In genomic region chr18:32237024-32237423, GRCh38 we compare ENCODE assay signal across 2 cellular contexts.
TF ChIP-seq lines count a peak whose summit lies in the region.

No MANE protein-coding gene starts in this region.

TF ChIP-seq in endothelial cell of umbilical vein, 7 proteins besides CTCF, POLR2A, EP300 and RAD21:
- TF ChIP-seq GATA2 (IDR thresholded peaks at IDR 0.05; ENCODE audit: insufficient read depth, insufficient read length, low read depth, low read length): no peak
- TF ChIP-seq JUN (IDR thresholded peaks at IDR 0.05; ENCODE audit: borderline replicate concordance, insufficient read depth, insufficient read length, low read depth): no peak
- no peak for TF ChIP-seq POLR2AphosphoS5 (IDR thresholded peaks at IDR 0.05; ENCODE audit: insufficient read depth, low read depth, low read length)
- TF ChIP-seq MYC (IDR thresholded peaks at IDR 0.05; ENCODE audit: low read depth, low read length): no peak
- TF ChIP-seq FOS (IDR thresholded peaks at IDR 0.05; ENCODE audit: borderline replicate concordance, insufficient read depth, low read length): no peak

TF ChIP-seq in HepG2, 621 proteins besides CTCF, POLR2A, EP300 and RAD21:
- TF ChIP-seq POGK (CRISPR knock-in tag; conservative IDR thresholded peaks at IDR 0.05) (no peak), PTBP1 (IDR thresholded peaks at IDR 0.05; ENCODE audit: low read depth, low read length, poor library complexity, severe bottlenecking) (no peak), POLR2AphosphoS5 (IDR thresholded peaks at IDR 0.05; ENCODE audit: low read depth, low read length) (no peak), MAFF (IDR thresholded peaks at IDR 0.05; ENCODE audit: low read depth, low read length) (no peak), MIXL1 (CRISPR knock-in tag; IDR thresholded peaks at IDR 0.05) (no peak), FOXM1 (CRISPR knock-in tag; IDR thresholded peaks at IDR 0.05) (no peak), HOXA7 (CRISPR knock-in tag; IDR thresholded peaks at IDR 0.05) (no peak), FIP1L1 (IDR thresholded peaks at IDR 0.05; ENCODE audit: borderline replicate concordance, insufficient read depth, low read depth, low read length) (no peak), ZNF552 (CRISPR knock-in tag; IDR thresholded peaks at IDR 0.05; ENCODE audit: borderline replicate concordance) (no peak), GATA4 (IDR thresholded peaks at IDR 0.05; ENCODE audit: borderline replicate concordance, low read depth) (no peak), TP53 (CRISPR knock-in tag; conservative IDR thresholded peaks at IDR 0.05) (no peak), ZBTB39 (CRISPR knock-in tag; IDR thresholded peaks at IDR 0.05) (no peak), SP1 (IDR thresholded peaks at IDR 0.05) (no peak), SP1 (CRISPR knock-in tag; IDR thresholded peaks at IDR 0.05) (no peak), ZNF567 (CRISPR knock-in tag; IDR thresholded peaks at IDR 0.05; ENCODE audit: borderline replicate concordance) (no peak)
